12 cellular contexts compared by ENCODE assay signal in the genomic region with DNA sequence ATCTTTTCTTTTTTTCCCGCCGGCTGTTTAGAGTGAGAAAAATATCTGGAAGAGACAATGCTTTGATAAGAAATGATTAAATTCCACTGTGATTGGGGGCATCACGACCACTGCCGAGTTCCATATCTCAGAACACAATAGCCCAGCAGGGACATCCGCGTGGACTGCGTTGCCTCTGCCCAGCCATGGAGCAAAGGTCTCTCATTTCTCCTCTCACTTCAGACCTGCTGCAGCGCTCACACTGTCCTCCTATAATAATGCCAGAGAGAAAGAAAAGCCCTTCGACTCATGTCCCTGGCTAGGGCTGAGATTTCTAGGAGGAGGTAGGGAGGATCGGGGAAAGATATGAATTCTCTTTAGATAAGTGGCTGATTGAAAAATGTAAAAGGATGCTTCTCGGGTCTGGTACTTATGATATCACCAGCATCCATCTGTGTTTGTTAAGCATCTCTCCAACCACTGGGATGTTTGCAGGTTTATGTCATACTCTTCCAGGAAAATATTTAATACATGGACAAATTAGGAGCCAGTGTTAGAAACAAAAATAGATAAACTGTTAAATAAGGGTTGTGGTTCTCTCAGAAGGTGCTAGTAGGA.
DNase-seq lines count a peak whose midpoint lies in the region; ATAC-seq and TF ChIP-seq lines count a peak whose summit lies in the region.
"Had no signal": no experiment of that assay in that cellular context is flagged by ENCODE, and none has a peak within 500 bp of the region (broad histone marks: within the 10 kb centered on the region; RNA-seq: fewer than 3 reads in every experiment).

No MANE protein-coding gene starts in this region.

- H3K79me2 ChIP-seq in GM23248 (ENCODE audit: insufficient read depth) = no peaks in the 10 kb centered on the region

- H3F3A ChIP-seq in GM23248 (ENCODE audit: insufficient read depth) = peaks cover 25% of the 10 kb centered on the region

- H3K9me2 ChIP-seq in GM23248 (ENCODE audit: insufficient read depth) = 0 out of 2 replicates have a peak, but pooled peaks cover 3% of the 10 kb centered on the region

- WGBS in GM23248 (ENCODE audit: low coverage in 1 of 2, low lambda C conversion rate in 2 of 2, missing lambda C conversion rate in 2 of 2), 2 experiments = 77 to 81% methylated on average over 11 of the region's 11 CpGs
- 72 to 73% methylated on average over 11 of the region's 11 CpGs for WGBS in tibial nerve, 2 donors

- TF ChIP-seq POLR2A in tibial nerve (IDR thresholded peaks at IDR 0.05) = no peak

- H3K36me3 ChIP-seq in GM23248 (ENCODE audit: low read depth) = no peaks in the 10 kb centered on the region
- H3K36me3 ChIP-seq in tibial nerve = no peaks in the 10 kb centered on the region

- ATAC-seq in foreskin keratinocyte = no peak
- ATAC-seq in HG02678 (IDR thresholded peaks at IDR 0.05; ENCODE audit: unreplicated experiment) = no peak
- ATAC-seq: WTC11 had no signal

- 0 out of 2 replicates have a peak overlapping the region, but pooled peaks have one; percentile 4 for H2AFZ ChIP-seq in GM23248

- no peak overlapping the region for H3K4me3 ChIP-seq in GM23248
- H3K4me3 ChIP-seq in tibial nerve = no peak overlapping the region
- H3K4me3 ChIP-seq: lung had no signal

- H3K4me2 ChIP-seq in GM23248 (ENCODE audit: unreplicated experiment) = peak overlapping the region; percentile 50

- H3K4me1 ChIP-seq in GM23248 (ENCODE audit: insufficient read depth) (peaks cover 25% of the 10 kb centered on the region), foreskin keratinocyte (peaks cover 34% of the 10 kb centered on the region), tibial nerve (peaks cover 0 to 17% (median 1%) of the 10 kb centered on the region in 4 donors)

- no peaks in the 10 kb centered on the region for H3K9me3 ChIP-seq in GM23248 (ENCODE audit: low read depth)
- no peaks in the 10 kb centered on the region for H3K9me3 ChIP-seq in tibial nerve

- in situ Hi-C loops in GM23248 (cut with MboI) = loop anchor here (25.0 kb wide), 1 partner anchor 409 kb away; no protein-coding TSS in a partner anchor

- peak; percentile 58 for DNase-seq in GM23248
- peak in 1 of 2 donors; percentile 15 for DNase-seq in foreskin keratinocyte
- DNase-seq in renal cortical epithelial cell (ENCODE audit: low read depth) = peak; percentile 37
- DNase-seq in NCI-H2196 (lab: John Stamatoyannopoulos, UW; ENCODE audit: unreplicated experiment) = no peak
- no peak for DNase-seq in tibial nerve (ENCODE audit: low spot score in 2 of 2)
- DNase-seq in amniotic stem cell (lab: John Stamatoyannopoulos, UW) = no peak
- DNase-seq: activated T-cell treated with anti-CD3 and anti-CD28 coated beads, Interleukin-2, amount 50 U/mL, for 24 hours; NCI-H2171 treated with DMSO at 0.1 percent for 48 hours had no signal

- peak overlapping the region; percentile 5; the same call in 1 of the 2 replicates for H3K27ac ChIP-seq in GM23248
- H3K27ac ChIP-seq in VCaP = peak overlapping the region; percentile 85
- peak overlapping the region; percentile 97 for H3K27ac ChIP-seq in foreskin keratinocyte
- peak overlapping the region in 2 of 4 donors; percentile 9 to 39 for H3K27ac ChIP-seq in tibial nerve

- H3K27me3 ChIP-seq in GM23248 (replicated peaks; ENCODE audit: insufficient read depth) (no peaks in the 10 kb centered on the region), foreskin keratinocyte (no peaks in the 10 kb centered on the region), tibial nerve (no peaks in the 10 kb centered on the region)

- no peak for TF ChIP-seq EP300 in tibial nerve (IDR thresholded peaks at IDR 0.05)

- no peaks in the 10 kb centered on the region for H4K20me1 ChIP-seq in GM23248 (ENCODE audit: insufficient read depth)

- TF ChIP-seq CTCF in VCaP (conservative IDR thresholded peaks at IDR 0.05) = no peak
- TF ChIP-seq CTCF in foreskin keratinocyte (conservative IDR thresholded peaks at IDR 0.05) = no peak
- no peak for TF ChIP-seq CTCF in tibial nerve (IDR thresholded peaks at IDR 0.05)

- H3K9ac ChIP-seq in GM23248 = peak overlapping the region; percentile 35

Comparison
In these comparisons a context has a peak if more than half of its experiments do, and no peak if none do; other contexts are left out.
1. DNase-seq: peak in GM23248 (single experiment) and renal cortical epithelial cell (single experiment); none in NCI-H2196 (single experiment), tibial nerve (0 of 2) and amniotic stem cell (single experiment).